Comparison of ENCODE assay signal across 8 cellular contexts in the genomic region with DNA sequence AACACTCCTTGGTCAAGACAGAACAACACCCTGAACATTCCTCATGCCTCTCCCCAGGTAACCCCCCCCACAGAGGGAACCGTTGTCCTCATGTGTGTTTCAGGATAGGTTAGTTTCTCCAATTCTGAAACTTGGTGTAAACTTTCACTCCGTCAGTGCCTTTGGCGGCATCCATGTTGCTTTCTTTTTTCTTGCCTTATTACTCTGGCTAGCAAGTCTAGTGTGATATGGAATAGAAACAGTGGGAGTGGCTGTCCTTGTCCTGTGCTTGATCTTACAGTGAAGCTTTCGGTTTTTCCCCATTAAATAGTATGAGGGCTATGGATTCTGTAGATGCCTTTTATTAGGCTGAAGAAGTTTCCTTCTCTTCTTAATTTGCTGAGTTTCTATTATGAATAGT. TPM values are rescaled to one million over a fixed set of nuclear protein-coding genes. Genes with fewer than 3 reads are reported as not detected.
"Had no signal": no experiment of that assay in that cellular context is flagged by ENCODE, and none has a peak within 500 bp of the region (broad histone marks: within the 10 kb centered on the region; RNA-seq: fewer than 3 reads in every experiment).

No MANE protein-coding gene starts in this region.

- DNase-seq: GDM1, GF-D8 had no signal

- ATAC-seq: GM12878 had no signal

- H3K4me3 ChIP-seq: GM12878 had no signal

- FAIRE-seq: G401.6, GM12878, GM12891, GM12892, GM18507, GM19239 had no signal

RNA-seq across cellular contexts. Expression of a gene that starts 35.7 kb away (rescaled TPM):
- total RNA-seq: GM12878 had no signal
- polyA plus RNA-seq: GM12878 had no signal
